Comparison of ENCODE assay signal across 14 cellular contexts in the genomic region with DNA sequence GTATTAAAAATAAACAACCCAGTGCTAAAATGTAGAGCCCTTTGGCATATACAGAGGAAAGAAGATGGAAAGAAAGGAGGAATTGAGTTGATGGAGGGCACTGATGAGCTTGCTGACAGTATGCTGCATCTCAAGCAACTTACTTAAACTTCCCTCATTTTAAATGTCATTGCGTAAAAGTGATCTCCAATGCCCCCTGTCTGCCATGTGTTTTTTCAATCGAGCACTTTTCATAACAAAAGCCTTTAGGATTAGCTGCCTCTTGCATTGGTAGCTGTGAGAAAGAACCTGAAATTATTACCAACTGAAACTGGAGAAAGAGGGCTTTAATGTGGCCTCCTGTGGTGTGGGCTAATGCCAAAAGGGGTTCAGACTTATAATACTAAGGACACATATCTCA.
DNase-seq lines count a peak whose midpoint lies in the region; ATAC-seq and TF ChIP-seq lines count a peak whose summit lies in the region.
"Had no signal": no experiment of that assay in that cellular context is flagged by ENCODE, and none has a peak within 500 bp of the region (broad histone marks: within the 10 kb centered on the region; RNA-seq: fewer than 3 reads in every experiment).

No MANE protein-coding gene starts in this region.

- H3K27me3 Mint-ChIP-seq in osteocyte (ENCODE audit: unreplicated experiment) (no peaks in the 10 kb centered on the region), T-cell (no peaks in the 10 kb centered on the region)
- peaks cover 2% of the 10 kb centered on the region for H3K27me3 Mint-ChIP-seq in activated CD4-positive, alpha-beta T cell treated with anti-CD3 and anti-CD28 coated beads for 36 hours

- intact Hi-C loops in activated CD4-positive, alpha-beta T cell treated with anti-CD3 and anti-CD28 coated beads for 36 hours (cut with DNase I, micrococcal nuclease), result no loop called here

- DNase-seq in GM03348 (ENCODE audit: low spot score) (peak; percentile 25), M059J (ENCODE audit: low read depth) (peak; percentile 29), astrocyte of the spinal cord (ENCODE audit: low read depth, low spot score) (peak; percentile 64), osteocyte (ENCODE audit: extremely low spot score, unreplicated experiment) (no peak), T-cell (no peak), mesenteric fat pad (ENCODE audit: low spot score) (no peak)
- no peak for DNase-seq in activated CD4-positive, alpha-beta T cell treated with anti-CD3 and anti-CD28 coated beads for 36 hours
- DNase-seq: effector CD8-positive, alpha-beta T cell; GF-D8; kidney; NCI-H146; posterior cingulate gyrus had no signal

- CTCF ChIA-PET in activated CD4-positive, alpha-beta T cell treated with anti-CD3 and anti-CD28 coated beads for 36 hours (lab: Charles Lee), result no interaction called here
- CTCF ChIA-PET in T-cell (lab: Charles Lee), result no interaction called here

- POLR2A ChIA-PET in activated CD4-positive, alpha-beta T cell treated with anti-CD3 and anti-CD28 coated beads for 36 hours (lab: Charles Lee), result no interaction called here
- POLR2A ChIA-PET in T-cell (lab: Charles Lee), result no interaction called here

- no peaks in the 10 kb centered on the region for H3K4me1 Mint-ChIP-seq in osteocyte (ENCODE audit: unreplicated experiment)
- no peaks in the 10 kb centered on the region for H3K4me1 Mint-ChIP-seq in activated CD4-positive, alpha-beta T cell treated with anti-CD3 and anti-CD28 coated beads for 36 hours
- H3K4me1 Mint-ChIP-seq in T-cell, result no peaks in the 10 kb centered on the region

- H3K36me3 Mint-ChIP-seq in osteocyte (ENCODE audit: unreplicated experiment), result no peaks in the 10 kb centered on the region
- H3K36me3 Mint-ChIP-seq in activated CD4-positive, alpha-beta T cell treated with anti-CD3 and anti-CD28 coated beads for 36 hours (ENCODE audit: low read depth), result no peaks in the 10 kb centered on the region
- H3K36me3 Mint-ChIP-seq in T-cell, result no peaks in the 10 kb centered on the region

- peaks cover 4% of the 10 kb centered on the region for H3K9me3 Mint-ChIP-seq in osteocyte (ENCODE audit: unreplicated experiment)
- H3K9me3 Mint-ChIP-seq in activated CD4-positive, alpha-beta T cell treated with anti-CD3 and anti-CD28 coated beads for 36 hours (ENCODE audit: low read depth), result no peaks in the 10 kb centered on the region
- peaks cover 0 to 4% (median 3%) of the 10 kb centered on the region in 3 donors for H3K9me3 Mint-ChIP-seq in T-cell

- no peak for ATAC-seq in activated CD4-positive, alpha-beta T cell treated with anti-CD3 and anti-CD28 coated beads for 36 hours
- ATAC-seq in T-cell (replicated peaks in 1 of 4) (no peak), GM19035 (IDR thresholded peaks at IDR 0.05; ENCODE audit: unreplicated experiment) (no peak)

- TF ChIP-seq CTCF in astrocyte of the spinal cord (IDR thresholded peaks at IDR 0.05; ENCODE audit: low read depth, low read length) (peak; percentile 44), osteocyte (IDR thresholded peaks at IDR 0.05) (peak; percentile 30)

- H3K27ac Mint-ChIP-seq in osteocyte (ENCODE audit: unreplicated experiment) (no peak overlapping the region), T-cell (no peak overlapping the region)
- no peak overlapping the region for H3K27ac Mint-ChIP-seq in activated CD4-positive, alpha-beta T cell treated with anti-CD3 and anti-CD28 coated beads for 36 hours
- H3K27ac Mint-ChIP-seq: T-helper 1 cell treated with Interleukin-12 subunit alpha and Interleukin-12 subunit beta and Interleukin-4 antibody, amounts not matched to agents 30 μg/mL and 1 μg/mL, for 36 hours had no signal

- in situ Hi-C loops in astrocyte of the spinal cord (cut with HindIII; ENCODE audit: low sequenced_read_pairs), result no loop called here

- no peak overlapping the region for H3K4me3 ChIP-seq in astrocyte of the spinal cord (ENCODE audit: low read depth, low read length)

- H3K4me3 Mint-ChIP-seq in osteocyte (ENCODE audit: unreplicated experiment), result no peak overlapping the region
- H3K4me3 Mint-ChIP-seq in activated CD4-positive, alpha-beta T cell treated with anti-CD3 and anti-CD28 coated beads for 36 hours, result no peak overlapping the region
- H3K4me3 Mint-ChIP-seq in T-cell, result no peak overlapping the region
- H3K4me3 Mint-ChIP-seq: T-helper 1 cell treated with Interleukin-12 subunit alpha and Interleukin-12 subunit beta and Interleukin-4 antibody, amounts not matched to agents 30 μg/mL and 1 μg/mL, for 36 hours had no signal

Comparison
In these comparisons a context has a peak if more than half of its experiments do, and no peak if none do; other contexts are left out.
1. DNase-seq: peak in GM03348 (single experiment), M059J (single experiment) and astrocyte of the spinal cord (single experiment); none in osteocyte (single experiment), activated CD4-positive, alpha-beta T cell treated with anti-CD3 and anti-CD28 coated beads for 36 hours (single experiment), T-cell (0 of 34) and mesenteric fat pad (single experiment).